Comparison of ENCODE assay signal across 19 cellular contexts in genomic region chr9:18923167-18923566, GRCh38.
"Had no signal": no experiment of that assay in that cellular context is flagged by ENCODE, and none has a peak within 500 bp of the region (broad histone marks: within the 10 kb centered on the region; RNA-seq: fewer than 3 reads in every experiment).

No MANE protein-coding gene starts in this region.

- H3K4me1 ChIP-seq: adrenal gland, colonic mucosa had no signal

- H3K9me3 ChIP-seq: adrenal gland, colonic mucosa, SK-N-SH had no signal

- H3K27ac ChIP-seq: adrenal gland, colonic mucosa had no signal

- H3K4me3 ChIP-seq: adrenal gland, colonic mucosa had no signal

- DNase-seq: activated CD4-positive, alpha-beta T cell treated with anti-CD3 and anti-CD28 coated beads for 4 hours; activated CD8-positive, alpha-beta memory T cell treated with anti-CD3 and anti-CD28 coated beads, Interleukin-2, amount 50 U/mL, for 4 hours; activated CD8-positive, alpha-beta T cell treated with anti-CD3 and anti-CD28 coated beads for 36 hours; activated naive CD4-positive, alpha-beta T cell treated with anti-CD3 and anti-CD28 coated beads, Interleukin-2, amount 50 U/mL, for 16 hours; activated naive CD8-positive, alpha-beta T cell treated with anti-CD3 and anti-CD28 coated beads, Interleukin-2, amount 10 ng/mL, durations not matched to agents 7 days and 5 days; adrenal gland; anterior cingulate cortex; cerebellar nuclear complex; colonic mucosa; NCI-H1048; NCI-H146; NCI-H187 treated with DMSO at 0.1 percent for 48 hours; NCI-H2081 treated with DMSO at 0.1 percent for 48 hours; NCI-H446; NCI-H524; NCI-H748 treated with DMSO at 0.1 percent for 48 hours; T-helper 1 cell had no signal

- ATAC-seq: activated CD4-positive, CD25-positive, alpha-beta regulatory T cell treated with anti-CD3 and anti-CD28 coated beads, Interleukin-2, amount 50 U/mL, for 24 hours; activated CD8-positive, alpha-beta T cell treated with anti-CD3 and anti-CD28 coated beads for 36 hours had no signal

- H3K36me3 ChIP-seq: adrenal gland, colonic mucosa had no signal
